Comparison of ENCODE assay signal across 1 cellular context in genomic region chr5:160310140-160310909, GRCh38.
TF ChIP-seq lines count a peak whose summit lies in the region.

No MANE protein-coding gene starts in this region.

TF ChIP-seq in GM23338, 12 proteins besides CTCF, POLR2A, EP300 and RAD21 (continued from another document):
- TF ChIP-seq ZNF462 (CRISPR knock-in tag; IDR thresholded peaks at IDR 0.05) (no peak), REST (IDR thresholded peaks at IDR 0.05; ENCODE audit: unreplicated experiment) (no peak), NANOG (IDR thresholded peaks at IDR 0.05; ENCODE audit: borderline replicate concordance) (no peak)
